3 cellular contexts compared by ENCODE assay signal in the genomic region with DNA sequence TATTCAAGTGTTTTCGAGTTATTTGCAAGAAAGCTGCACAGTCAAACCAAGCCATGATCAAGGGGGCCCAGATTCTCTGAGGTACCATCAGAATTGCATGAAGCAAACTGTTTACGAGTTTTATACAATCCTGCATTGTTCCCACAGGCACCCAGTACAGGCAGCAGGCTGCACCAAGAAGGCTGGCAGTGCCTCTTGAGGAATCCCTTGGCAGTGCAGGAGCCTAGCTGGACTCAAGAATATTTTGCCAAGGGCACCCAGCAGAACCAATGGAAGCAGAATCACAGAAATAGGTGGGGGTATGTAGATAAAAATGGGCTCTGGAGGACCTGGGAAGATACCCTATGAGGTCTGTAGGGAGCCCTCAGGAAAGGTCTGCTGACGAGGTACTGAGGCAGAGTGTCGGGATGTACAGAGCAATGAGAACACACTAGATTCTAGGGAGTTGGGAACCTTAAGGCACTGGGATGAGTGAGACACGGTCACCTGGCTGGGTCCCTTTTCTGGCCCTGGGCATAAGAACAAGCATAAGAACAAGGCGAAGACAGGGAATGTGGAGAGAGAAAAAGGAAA.
TF ChIP-seq lines count a peak whose summit lies in the region.

No MANE protein-coding gene starts in this region.

TF ChIP-seq in GM12878, 131 proteins besides CTCF, POLR2A, EP300 and RAD21:
- TF ChIP-seq, protein P1, sequence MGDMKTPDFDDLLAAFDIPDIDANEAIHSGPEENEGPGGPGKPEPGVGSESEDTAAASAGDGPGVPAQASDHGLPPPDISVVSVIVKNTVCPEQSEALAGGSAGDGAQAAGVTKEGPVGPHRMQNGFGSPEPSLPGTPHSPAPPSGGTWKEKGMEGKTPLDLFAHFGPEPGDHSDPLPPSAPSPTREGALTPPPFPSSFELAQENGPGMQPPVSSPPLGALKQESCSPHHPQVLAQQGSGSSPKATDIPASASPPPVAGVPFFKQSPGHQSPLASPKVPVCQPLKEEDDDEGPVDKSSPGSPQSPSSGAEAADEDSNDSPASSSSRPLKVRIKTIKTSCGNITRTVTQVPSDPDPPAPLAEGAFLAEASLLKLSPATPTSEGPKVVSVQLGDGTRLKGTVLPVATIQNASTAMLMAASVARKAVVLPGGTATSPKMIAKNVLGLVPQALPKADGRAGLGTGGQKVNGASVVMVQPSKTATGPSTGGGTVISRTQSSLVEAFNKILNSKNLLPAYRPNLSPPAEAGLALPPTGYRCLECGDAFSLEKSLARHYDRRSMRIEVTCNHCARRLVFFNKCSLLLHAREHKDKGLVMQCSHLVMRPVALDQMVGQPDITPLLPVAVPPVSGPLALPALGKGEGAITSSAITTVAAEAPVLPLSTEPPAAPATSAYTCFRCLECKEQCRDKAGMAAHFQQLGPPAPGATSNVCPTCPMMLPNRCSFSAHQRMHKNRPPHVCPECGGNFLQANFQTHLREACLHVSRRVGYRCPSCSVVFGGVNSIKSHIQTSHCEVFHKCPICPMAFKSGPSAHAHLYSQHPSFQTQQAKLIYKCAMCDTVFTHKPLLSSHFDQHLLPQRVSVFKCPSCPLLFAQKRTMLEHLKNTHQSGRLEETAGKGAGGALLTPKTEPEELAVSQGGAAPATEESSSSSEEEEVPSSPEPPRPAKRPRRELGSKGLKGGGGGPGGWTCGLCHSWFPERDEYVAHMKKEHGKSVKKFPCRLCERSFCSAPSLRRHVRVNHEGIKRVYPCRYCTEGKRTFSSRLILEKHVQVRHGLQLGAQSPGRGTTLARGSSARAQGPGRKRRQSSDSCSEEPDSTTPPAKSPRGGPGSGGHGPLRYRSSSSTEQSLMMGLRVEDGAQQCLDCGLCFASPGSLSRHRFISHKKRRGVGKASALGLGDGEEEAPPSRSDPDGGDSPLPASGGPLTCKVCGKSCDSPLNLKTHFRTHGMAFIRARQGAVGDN (IDR thresholded peaks at IDR 0.05): no peak
- TF ChIP-seq WRNIP1 (IDR thresholded peaks at IDR 0.05; ENCODE audit: borderline replicate concordance, low read depth, low read length) (no peak), RUNX3 (IDR thresholded peaks at IDR 0.05; ENCODE audit: low read length) (no peak), TBL1XR1 (IDR thresholded peaks at IDR 0.05; ENCODE audit: low read depth, low read length) (no peak), GABPA (IDR thresholded peaks at IDR 0.05; ENCODE audit: low read depth) (no peak), MTA3 (IDR thresholded peaks at IDR 0.05; ENCODE audit: borderline replicate concordance, low read length) (no peak), NFYA (IDR thresholded peaks at IDR 0.05; ENCODE audit: borderline replicate concordance, low read depth, low read length) (no peak), NKRF (conservative IDR thresholded peaks at IDR 0.05) (no peak)

TF ChIP-seq in liver, 16 proteins besides CTCF, POLR2A, EP300 and RAD21:
- TF ChIP-seq, protein P2, sequence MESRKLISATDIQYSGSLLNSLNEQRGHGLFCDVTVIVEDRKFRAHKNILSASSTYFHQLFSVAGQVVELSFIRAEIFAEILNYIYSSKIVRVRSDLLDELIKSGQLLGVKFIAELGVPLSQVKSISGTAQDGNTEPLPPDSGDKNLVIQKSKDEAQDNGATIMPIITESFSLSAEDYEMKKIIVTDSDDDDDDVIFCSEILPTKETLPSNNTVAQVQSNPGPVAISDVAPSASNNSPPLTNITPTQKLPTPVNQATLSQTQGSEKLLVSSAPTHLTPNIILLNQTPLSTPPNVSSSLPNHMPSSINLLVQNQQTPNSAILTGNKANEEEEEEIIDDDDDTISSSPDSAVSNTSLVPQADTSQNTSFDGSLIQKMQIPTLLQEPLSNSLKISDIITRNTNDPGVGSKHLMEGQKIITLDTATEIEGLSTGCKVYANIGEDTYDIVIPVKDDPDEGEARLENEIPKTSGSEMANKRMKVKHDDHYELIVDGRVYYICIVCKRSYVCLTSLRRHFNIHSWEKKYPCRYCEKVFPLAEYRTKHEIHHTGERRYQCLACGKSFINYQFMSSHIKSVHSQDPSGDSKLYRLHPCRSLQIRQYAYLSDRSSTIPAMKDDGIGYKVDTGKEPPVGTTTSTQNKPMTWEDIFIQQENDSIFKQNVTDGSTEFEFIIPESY (IDR thresholded peaks at IDR 0.05): no peak
- TF ChIP-seq JUND (IDR thresholded peaks at IDR 0.05): no peak

TF ChIP-seq in GM12891, 5 proteins besides CTCF, POLR2A, EP300 and RAD21:
- TF ChIP-seq POU2F2 (IDR thresholded peaks at IDR 0.05; ENCODE audit: low read depth, low read length) (no peak), TAF1 (IDR thresholded peaks at IDR 0.05; ENCODE audit: low read depth, low read length) (no peak), PAX5 (IDR thresholded peaks at IDR 0.05; ENCODE audit: insufficient read depth, low read length, severe bottlenecking) (no peak), POLR2AphosphoS5 (IDR thresholded peaks at IDR 0.05; ENCODE audit: low read depth, low read length) (no peak), SPI1 (IDR thresholded peaks at IDR 0.05; ENCODE audit: low read depth, low read length) (no peak)
